Comparison of ENCODE assay signal across 8 cellular contexts in genomic region chr9:27333241-27334052, GRCh38. TPM values are rescaled to one million over a fixed set of nuclear protein-coding genes. Genes with fewer than 3 reads are reported as not detected.
DNase-seq lines count a peak whose midpoint lies in the region; ATAC-seq, FAIRE-seq and TF ChIP-seq lines count a peak whose summit lies in the region.

No MANE protein-coding gene starts in this region.

- H3K27me3 Mint-ChIP-seq in osteocyte (ENCODE audit: unreplicated experiment), result peaks cover 28% of the 10 kb centered on the region

- no peak overlapping the region for H3K4me2 ChIP-seq in DND-41 (ENCODE audit: insufficient read depth, low read length)

- BruUV-seq in Panc1 (replicated peaks; lab: Mats Ljungman, UMichigan), result no TSS peak

- H3K27ac ChIP-seq in DND-41 (ENCODE audit: low read length) (no peak overlapping the region), Panc1 (ENCODE audit: low read length) (no peak overlapping the region)

- H3K79me2 ChIP-seq in DND-41 (ENCODE audit: insufficient read depth, low read length), result no peaks in the 10 kb centered on the region

- no peaks in the 10 kb centered on the region for H4K20me1 ChIP-seq in DND-41 (ENCODE audit: insufficient read depth, low read length)

- H3K4me1 ChIP-seq in DND-41 (ENCODE audit: insufficient read depth, low read length) (no peaks in the 10 kb centered on the region), Panc1 (ENCODE audit: control insufficient read depth, insufficient read depth, low read length) (no peaks in the 10 kb centered on the region)

- H3K9ac ChIP-seq in DND-41 (ENCODE audit: low read depth, low read length), result no peak overlapping the region

- intact Hi-C loops in Panc1 (cut with micrococcal nuclease; ENCODE audit: unreplicated experiment), result loop anchor here (5.0 kb wide), 1 partner anchor 199 kb away; no protein-coding TSS in a partner anchor

- CTCF ChIA-PET in Panc1 (lab: Charles Lee), result no interaction called here

- H3K9me3 ChIP-seq in DND-41 (ENCODE audit: insufficient read depth, low read length, severe bottlenecking) (no peaks in the 10 kb centered on the region), Panc1 (ENCODE audit: control insufficient read depth, insufficient read depth, low read depth, low read length) (no peaks in the 10 kb centered on the region)

- H3K27me3 ChIP-seq in DND-41 (ENCODE audit: insufficient read depth, low read length, poor library complexity) (no peaks in the 10 kb centered on the region), Panc1 (ENCODE audit: control insufficient read depth, insufficient read depth, low read length) (no peaks in the 10 kb centered on the region)

- POLR2A ChIA-PET in Panc1 (lab: Charles Lee), result no interaction called here

- no peak overlapping the region for H2AFZ ChIP-seq in DND-41 (ENCODE audit: low read depth, low read length)

- in situ Hi-C loops in Panc1 (cut with HindIII; ENCODE audit: low pct_unique_long_range_greater_than_20kb, low sequenced_read_pairs), result no loop called here

- peak; percentile 95 for FAIRE-seq in frontal cortex (lab: Jason Lieb, UNC)

- H3K27ac Mint-ChIP-seq in osteocyte (ENCODE audit: unreplicated experiment), result no peak overlapping the region

- H3K4me3 ChIP-seq in DND-41 (ENCODE audit: low read depth in 1 of 2, low read length in 2 of 2), result no peak overlapping the region
- H3K4me3 ChIP-seq in Jurkat, Clone E6-1 (ENCODE audit: low read length), result no peak overlapping the region
- H3K4me3 ChIP-seq in Panc1 (ENCODE audit: low read depth in 2 of 2, low read length in 2 of 2), result no peak overlapping the region

- TF ChIP-seq CTCF in DND-41 (IDR thresholded peaks at IDR 0.05; ENCODE audit: borderline replicate concordance, extremely low read depth, low read length, poor library complexity, severe bottlenecking) (peak; percentile 81), Panc1 (IDR thresholded peaks at IDR 0.05) (peak; percentile 57), osteocyte (IDR thresholded peaks at IDR 0.05) (peak; percentile 87)

- ATAC-seq in DND-41 (ENCODE audit: insufficient read depth, low read depth) (peak; percentile 58; the same call in 2 of the 3 replicates), GM21528 (IDR thresholded peaks at IDR 0.05; ENCODE audit: low FRiP score, unreplicated experiment) (peak; percentile 90), Panc1 (no peak)

- H3K4me1 Mint-ChIP-seq in osteocyte (ENCODE audit: unreplicated experiment), result peaks cover 24% of the 10 kb centered on the region

- no peaks in the 10 kb centered on the region for H3K9me3 Mint-ChIP-seq in osteocyte (ENCODE audit: unreplicated experiment)

- H3K4me3 Mint-ChIP-seq in osteocyte (ENCODE audit: unreplicated experiment), result no peak overlapping the region

- H3K36me3 Mint-ChIP-seq in osteocyte (ENCODE audit: unreplicated experiment), result peaks cover 10% of the 10 kb centered on the region

- DNase-seq in DND-41, result peak; percentile 35
- DNase-seq in Jurkat, Clone E6-1 (ENCODE audit: low read depth, low spot score), result peak; percentile 66
- DNase-seq in Panc1 (ENCODE audit: low read depth, low spot score), result peak; percentile 35
- DNase-seq in activated naive CD4-positive, alpha-beta T cell (lab: John Stamatoyannopoulos, UW), result peak in 3 of 4 experiments; percentile 9 to 21 (median 21)
- peak; percentile 49 to 73 for DNase-seq in frontal cortex (ENCODE audit: low spot score in 2 of 2)
- peak; percentile 91 for DNase-seq in osteocyte (ENCODE audit: extremely low spot score, unreplicated experiment)
- DNase-seq in NK-92 treated with Interleukin-12 subunit alpha and Interleukin-12 subunit beta, amount 100 ng/mL, for 24 hours (lab: John Stamatoyannopoulos, UW), result no peak

- no peaks in the 10 kb centered on the region for H3K36me3 ChIP-seq in DND-41 (ENCODE audit: insufficient read depth, low read length)
- H3K36me3 ChIP-seq in Panc1 (ENCODE audit: control insufficient read depth, insufficient read depth, low read length), result no peaks in the 10 kb centered on the region

RNA-seq across cellular contexts. Expression of gene EQTN, which starts 36.5 kb away (rescaled TPM):
- polyA plus RNA-seq in Jurkat, Clone E6-1 (2012; ENCODE audit: insufficient read depth, insufficient read length), result not detected
- not detected for total RNA-seq in Panc1 (2021; ENCODE audit: unreplicated experiment)
- not detected for polyA plus RNA-seq in Panc1 (2012; ENCODE audit: insufficient read length)
- total RNA-seq in frontal cortex, result 1.6 TPM
- not detected in 2 replicates for total RNA-seq in osteocyte
